Comparison of ENCODE assay signal across 27 cellular contexts in genomic region chr20:750801-751200, GRCh38. TPM values are rescaled to one million over a fixed set of nuclear protein-coding genes. Genes with fewer than 3 reads are reported as not detected.
DNase-seq lines count a peak whose midpoint lies in the region; ATAC-seq, FAIRE-seq and TF ChIP-seq lines count a peak whose summit lies in the region.
"Had no signal": no experiment of that assay in that cellular context is flagged by ENCODE, and none has a peak within 500 bp of the region (broad histone marks: within the 10 kb centered on the region; RNA-seq: fewer than 3 reads in every experiment).

No MANE protein-coding gene starts in this region.

- CTCF ChIA-PET in HepG2 (lab: Yijun Ruan, JAX; ENCODE audit: low intra/inter-chr PET ratio, low total read pairs) = no interaction called here

- TF ChIP-seq RAD21 in HepG2 (CRISPR knock-in tag; IDR thresholded peaks at IDR 0.05) = no peak

- H3K27ac ChIP-seq in HepG2 (ENCODE audit: extremely low read length, insufficient read depth, low read length) = no peak overlapping the region
- no peak overlapping the region for H3K27ac ChIP-seq in right lobe of liver
- H3K27ac ChIP-seq in upper lobe of right lung = no peak overlapping the region
- H3K27ac ChIP-seq: BLaER1 treated with 17β-estradiol and CSF1 and Interleukin-3, amounts not matched to agents 10 nM and 100 nM; coronary artery; foreskin keratinocyte; heart right ventricle; HL-60; thyroid gland had no signal

- H3K4me3 ChIP-seq in HepG2 (replicated peaks in 1 of 3; ENCODE audit: insufficient read depth in 1 of 3, low read depth in 2 of 3, low read length in 3 of 3) (no peak overlapping the region), right lobe of liver (no peak overlapping the region), fibroblast of mammary gland (ENCODE audit: control insufficient read depth, low read depth, low read length) (no peak overlapping the region), upper lobe of right lung (no peak overlapping the region)
- H3K4me3 ChIP-seq: BLaER1 treated with 17β-estradiol and CSF1 and Interleukin-3, amounts not matched to agents 10 nM and 100 nM; coronary artery; heart right ventricle; thyroid gland had no signal

- H3K4me3 Mint-ChIP-seq in stimulated activated naive CD8-positive, alpha-beta T cell treated with anti-CD3 and anti-CD28 coated beads, Interleukin-15, amount 100 ng/mL, for 72 hours = no peak overlapping the region
- H3K4me3 Mint-ChIP-seq: activated CD4-positive, alpha-beta memory T cell treated with anti-CD3 and anti-CD28 coated beads, Interleukin-2, amount 10 ng/mL, durations not matched to agents 7 days and 5 days; T-helper 17 cell had no signal

- TF ChIP-seq POLR2A in HepG2 (IDR thresholded peaks at IDR 0.05; ENCODE audit: insufficient read depth in 1 of 2, low read depth in 2 of 2, low read length in 2 of 2) (no peak), right lobe of liver (IDR thresholded peaks at IDR 0.05) (no peak)

- peaks cover 0 to 8% of the 10 kb centered on the region in 2 donors for H3K9me3 Mint-ChIP-seq in stimulated activated naive CD8-positive, alpha-beta T cell treated with anti-CD3 and anti-CD28 coated beads, Interleukin-15, amount 100 ng/mL, for 72 hours
- H3K9me3 Mint-ChIP-seq: activated naive CD4-positive, alpha-beta T cell treated with anti-CD3 and anti-CD28 coated beads, Interleukin-2, amount 50 U/mL, for 72 hours had no signal

- WGBS in HepG2 (ENCODE audit: low lambda C conversion rate) = 10% methylated on average over 3 of the region's 3 CpGs
- 40% methylated on average over 1 of the region's 3 CpGs for WGBS in right lobe of liver (ENCODE audit: insufficient coverage, low coverage, low lambda C conversion rate, missing lambda C conversion rate)

- no peak overlapping the region for H3K27ac Mint-ChIP-seq in stimulated activated naive CD8-positive, alpha-beta T cell treated with anti-CD3 and anti-CD28 coated beads, Interleukin-15, amount 100 ng/mL, for 72 hours
- H3K27ac Mint-ChIP-seq: activated CD4-positive, alpha-beta memory T cell treated with anti-CD3 and anti-CD28 coated beads, Interleukin-2, amount 10 ng/mL, durations not matched to agents 7 days and 5 days; activated naive CD4-positive, alpha-beta T cell treated with anti-CD3 and anti-CD28 coated beads, Interleukin-2, amount 50 U/mL, for 72 hours; activated T-helper 2 cell treated with anti-CD3 and anti-CD28 coated beads, Interferon-gamma antibody, Interleukin-2, Interleukin-4, amounts not matched to agents 10 μg/mL and 5 μg/mL and 100 μg/mL, durations not matched to agents 14 hours and 24 hours and 36 hours; T-helper 17 cell had no signal

- intact Hi-C loops in HepG2 (cut with micrococcal nuclease; ENCODE audit: unreplicated experiment) = no loop called here
- intact Hi-C loops in right lobe of liver (cut with DNase I) = no loop called here
- intact Hi-C loops in upper lobe of right lung (cut with DNase I) = no loop called here

- no peak overlapping the region for H2AFZ ChIP-seq in HepG2 (ENCODE audit: low read length)

- H3K9me3 ChIP-seq in HepG2 (ENCODE audit: low read length) (peaks cover 6% of the 10 kb centered on the region), right lobe of liver (no peaks in the 10 kb centered on the region), upper lobe of right lung (peaks cover 3% of the 10 kb centered on the region)
- H3K9me3 ChIP-seq: SK-N-SH, thyroid gland had no signal

- TF ChIP-seq EP300 in HepG2 (IDR thresholded peaks at IDR 0.05; ENCODE audit: low read depth in 2 of 2, low read length in 2 of 2) (no peak), HepG2 (CRISPR knock-in tag; IDR thresholded peaks at IDR 0.05; ENCODE audit: borderline replicate concordance) (no peak)

- no peak overlapping the region for H3K4me2 ChIP-seq in HepG2 (ENCODE audit: low read depth, low read length)
- H3K4me2 ChIP-seq: SK-N-SH had no signal

- no peak for FAIRE-seq in HepG2 (lab: Jason Lieb, UNC)

- BruUV-seq in HepG2 (replicated peaks; lab: Mats Ljungman, UMichigan) = no TSS peak

- H3K79me2 ChIP-seq in HepG2 (ENCODE audit: insufficient read depth, low read length) = no peaks in the 10 kb centered on the region

- no peaks in the 10 kb centered on the region for H4K20me1 ChIP-seq in HepG2 (ENCODE audit: insufficient read depth, low read length)
- H4K20me1 ChIP-seq: BLaER1 treated with 17β-estradiol and CSF1 and Interleukin-3, amounts not matched to agents 10 nM and 100 nM had no signal

- no peak for DNase-seq in HepG2 (ENCODE audit: low spot score)
- no peak for DNase-seq in right lobe of liver
- peak; percentile 23 for DNase-seq in RPMI7951 (ENCODE audit: low read depth)
- peak; percentile 10 for DNase-seq in fibroblast of mammary gland (ENCODE audit: low read depth)
- DNase-seq in upper lobe of right lung = no peak
- DNase-seq in NCI-H748 (lab: John Stamatoyannopoulos, UW; ENCODE audit: unreplicated experiment) = no peak
- no peak for DNase-seq in stimulated activated naive CD8-positive, alpha-beta T cell treated with anti-CD3 and anti-CD28 coated beads, Interleukin-15, amount 100 ng/mL, for 72 hours
- DNase-seq: activated CD4-positive, alpha-beta memory T cell treated with anti-CD3 and anti-CD28 coated beads, Interleukin-2, amount 10 ng/mL, durations not matched to agents 7 days and 5 days; activated CD4-positive, alpha-beta T cell treated with anti-CD3 and anti-CD28 coated beads for 1 hour; anterior cingulate cortex; COR-L47; DND-41; effector memory CD4-positive, alpha-beta T cell; foreskin keratinocyte; heart right ventricle; NCI-H1105 treated with DMSO at 0.1 percent for 48 hours; NCI-H2029 treated with DMSO at 0.1 percent for 48 hours; SK-N-SH; stimulated activated naive CD8-positive, alpha-beta T cell treated with anti-CD3 and anti-CD28 coated beads, Interleukin-15, Interleukin-2, amounts not matched to agents 100 U/mL and 50 U/mL, for 24 hours; T-helper 17 cell; thyroid gland had no signal

- no peak overlapping the region for H3K9ac ChIP-seq in HepG2 (ENCODE audit: insufficient read depth, low read depth, low read length)
- H3K9ac ChIP-seq: BLaER1 treated with 17β-estradiol and CSF1 and Interleukin-3, amounts not matched to agents 10 nM and 100 nM; SK-N-SH had no signal

- no peaks in the 10 kb centered on the region for H3K27me3 Mint-ChIP-seq in stimulated activated naive CD8-positive, alpha-beta T cell treated with anti-CD3 and anti-CD28 coated beads, Interleukin-15, amount 100 ng/mL, for 72 hours

- H3K36me3 ChIP-seq in HepG2 (replicated peaks in 1 of 2; ENCODE audit: control insufficient read depth in 1 of 2, insufficient read depth in 2 of 2, low read length in 2 of 2) (no peaks in the 10 kb centered on the region), right lobe of liver (no peaks in the 10 kb centered on the region), upper lobe of right lung (no peaks in the 10 kb centered on the region)
- H3K36me3 ChIP-seq: BLaER1 treated with 17β-estradiol and CSF1 and Interleukin-3, amounts not matched to agents 10 nM and 100 nM; heart right ventricle; thyroid gland had no signal

- H3K4me1 Mint-ChIP-seq in stimulated activated naive CD8-positive, alpha-beta T cell treated with anti-CD3 and anti-CD28 coated beads, Interleukin-15, amount 100 ng/mL, for 72 hours = peaks cover 19% of the 10 kb centered on the region
- H3K4me1 Mint-ChIP-seq: T-helper 17 cell had no signal

- ATAC-seq in HepG2 = no peak
- no peak for ATAC-seq in right lobe of liver
- peak; percentile 20 for ATAC-seq in upper lobe of right lung
- ATAC-seq in stimulated activated naive CD8-positive, alpha-beta T cell treated with anti-CD3 and anti-CD28 coated beads, Interleukin-15, amount 100 ng/mL, for 72 hours = no peak
- no peak for ATAC-seq in GM19328 (IDR thresholded peaks at IDR 0.05; ENCODE audit: unreplicated experiment)
- ATAC-seq: activated naive CD4-positive, alpha-beta T cell treated with anti-CD3 and anti-CD28 coated beads, Interleukin-2, amount 50 U/mL, for 72 hours; foreskin keratinocyte; heart right ventricle; stimulated activated naive CD8-positive, alpha-beta T cell treated with anti-CD3 and anti-CD28 coated beads, Interleukin-15, Interleukin-2, amounts not matched to agents 100 U/mL and 50 U/mL, for 24 hours; T-helper 17 cell had no signal

- H3K27me3 ChIP-seq in HepG2 (ENCODE audit: control insufficient read depth in 1 of 2, insufficient read depth in 2 of 2, low read length in 2 of 2) (peaks cover 3 to 30% of the 10 kb centered on the region in 2 experiments; a peak in 2 of 5 replicates), right lobe of liver (no peaks in the 10 kb centered on the region), upper lobe of right lung (no peaks in the 10 kb centered on the region)
- H3K27me3 ChIP-seq: BLaER1 treated with 17β-estradiol and CSF1 and Interleukin-3, amounts not matched to agents 10 nM and 100 nM; thyroid gland had no signal

- POLR2A ChIA-PET in HepG2 (lab: Yijun Ruan, JAX) = no interaction called here

- TF ChIP-seq CTCF in HepG2 (CRISPR knock-in tag; IDR thresholded peaks at IDR 0.05) = no peak
- TF ChIP-seq CTCF in right lobe of liver (IDR thresholded peaks at IDR 0.05) = no peak
- no peak for TF ChIP-seq CTCF in fibroblast of mammary gland (conservative IDR thresholded peaks at IDR 0.05; ENCODE audit: control insufficient read depth, insufficient read depth, low read depth, low read length)
- no peak for TF ChIP-seq CTCF in upper lobe of right lung (IDR thresholded peaks at IDR 0.05)

- in situ Hi-C loops in HepG2 (cut with HindIII; ENCODE audit: extremely low pct_ligation_motif_present, low pct_unique_long_range_greater_than_20kb) = no loop called here

- H3K4me1 ChIP-seq in HepG2 (ENCODE audit: insufficient read depth, low read length) = no peaks in the 10 kb centered on the region
- H3K4me1 ChIP-seq in right lobe of liver = no peaks in the 10 kb centered on the region
- H3K4me1 ChIP-seq in upper lobe of right lung = no peaks in the 10 kb centered on the region
- H3K4me1 ChIP-seq: foreskin keratinocyte, thyroid gland had no signal

RNA-seq across cellular contexts. Expression of gene SLC52A3, which starts 17.5 kb away (rescaled TPM):
- total RNA-seq in HepG2 (2016; rRNA removed; fragmentation: Illumina TruSeq; extraction: Trizol) = not detected in 2 replicates
- not detected in 2 replicates for total RNA-seq in HepG2 (2016; cell fraction: cytosol; rRNA removed; fragmentation: Illumina TruSeq; extraction: Trizol; ENCODE audit: low read depth)
- 0.04 TPM in 1 of 2 replicates, not detected in the other for total RNA-seq in HepG2 (2016; cell fraction: insoluble cytoplasmic fraction; rRNA removed; fragmentation: Illumina TruSeq; extraction: Trizol)
- not detected in 2 replicates for total RNA-seq in HepG2 (2016; cell fraction: membrane; rRNA removed; fragmentation: Illumina TruSeq; extraction: Trizol)
- not detected in 2 replicates for total RNA-seq in HepG2 (2016; cell fraction: nucleus; rRNA removed; fragmentation: Illumina TruSeq; extraction: Trizol)
- 0.03 TPM in 1 of 2 replicates, not detected in the other for polyA plus RNA-seq in HepG2 (2011; rRNA removed)
- polyA plus RNA-seq in HepG2 (2011; cell fraction: cytosol; rRNA removed) = 0.06 TPM in 1 of 2 replicates, not detected in the other
- not detected in 2 replicates for polyA plus RNA-seq in HepG2 (2011; cell fraction: nucleus; rRNA removed)
- polyA plus RNA-seq in HepG2 (2012) = 0.05 TPM in 1 of 2 replicates, not detected in the other
- not detected in 2 replicates for polyA plus RNA-seq in HepG2 (2016; cell fraction: cytosol; fragmentation: Illumina TruSeq; extraction: Trizol; ENCODE audit: low read depth)
- not detected in 2 replicates for polyA plus RNA-seq in HepG2 (2016; cell fraction: insoluble cytoplasmic fraction; fragmentation: Illumina TruSeq; extraction: Trizol; ENCODE audit: low read depth)
- polyA plus RNA-seq in HepG2 (2016; cell fraction: membrane; fragmentation: Illumina TruSeq; extraction: Trizol; ENCODE audit: low read depth) = not detected in 2 replicates
- polyA plus RNA-seq in HepG2 (2016; cell fraction: nucleus; fragmentation: Illumina TruSeq; extraction: Trizol; ENCODE audit: insufficient read depth, low read depth) = not detected in 2 replicates
- 0.70 TPM in 1 of 2 replicates, not detected in the other for polyA minus RNA-seq in HepG2 (2011; rRNA and poly(A)+ RNA removed; ENCODE audit: low replicate concordance)
- polyA minus RNA-seq in HepG2 (2011; cell fraction: cytosol; rRNA and poly(A)+ RNA removed) = not detected in 2 replicates
- not detected in 2 replicates for polyA minus RNA-seq in HepG2 (2011; cell fraction: nucleus; rRNA and poly(A)+ RNA removed)
- total RNA-seq in right lobe of liver = under 1 TPM in 2 of 6 experiments, not detected in 4; 0.05 to 0.62 TPM
- not detected in 2 replicates for total RNA-seq in RPMI7951 (2014; rRNA removed; shearing (Covaris generic))
- 3.6 TPM for total RNA-seq in upper lobe of right lung
- total RNA-seq: activated CD4-positive, alpha-beta memory T cell treated with anti-CD3 and anti-CD28 coated beads, Interleukin-2, amount 10 ng/mL, durations not matched to agents 7 days and 5 days; activated naive CD4-positive, alpha-beta T cell treated with anti-CD3 and anti-CD28 coated beads, Interleukin-2, amount 50 U/mL, for 72 hours; activated T-helper 2 cell treated with anti-CD3 and anti-CD28 coated beads, Interferon-gamma antibody, Interleukin-2, Interleukin-4, amounts not matched to agents 10 μg/mL and 5 μg/mL and 100 μg/mL, durations not matched to agents 14 hours and 24 hours and 36 hours; T-helper 17 cell had no signal
- polyA plus RNA-seq: SK-N-SH had no signal

Comparison
In these comparisons a context has a peak if more than half of its experiments do, and no peak if none do; other contexts are left out.
1. DNase-seq: peak in RPMI7951 (single experiment) and fibroblast of mammary gland (single experiment); none in HepG2 (single experiment), right lobe of liver (0 of 3), upper lobe of right lung (single experiment), NCI-H748 (single experiment) and stimulated activated naive CD8-positive, alpha-beta T cell treated with anti-CD3 and anti-CD28 coated beads, Interleukin-15, amount 100 ng/mL, for 72 hours (0 of 2).